1 cellular context compared by ENCODE assay signal in the genomic region with DNA sequence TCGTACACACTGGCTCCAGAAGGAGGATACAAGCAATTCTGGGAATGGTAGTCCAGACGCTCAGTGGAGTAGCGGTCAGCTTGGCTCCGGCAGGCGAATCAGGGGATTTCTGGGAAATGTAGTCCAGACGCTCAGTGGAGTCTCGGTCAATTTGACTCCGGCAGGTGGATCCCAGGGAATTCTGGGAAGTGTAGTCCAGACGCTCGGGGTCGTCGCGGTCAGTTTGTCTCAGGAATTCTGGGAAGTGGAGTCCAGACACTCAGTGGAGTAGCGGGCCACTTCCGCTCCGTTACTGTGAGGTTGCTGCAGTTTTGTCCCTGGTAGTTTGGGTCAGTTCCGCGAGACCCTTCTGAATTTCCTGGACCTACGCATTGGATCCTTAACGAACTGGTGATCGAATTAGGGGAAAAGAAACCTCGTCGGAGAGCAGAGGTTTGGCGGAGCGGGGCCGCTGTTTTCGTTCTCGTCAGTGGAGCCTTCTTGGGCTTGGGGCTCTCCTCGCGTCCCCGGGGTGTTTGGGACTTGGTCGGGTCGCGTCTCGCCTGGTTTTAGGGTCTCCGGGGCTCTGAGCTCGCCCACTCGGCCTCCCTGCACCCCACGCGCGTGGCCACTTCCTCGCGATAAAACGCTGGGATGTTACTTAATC.
TF ChIP-seq lines count a peak whose summit lies in the region.

Gene ZNF225 (plus strand): TSS at position 262 of the 646 bp plus-strand sequence. CDS start 2,429 bp downstream, outside the sequence.

TF ChIP-seq in HepG2, 621 proteins besides CTCF, POLR2A, EP300 and RAD21 (continued from another document and continues in another):
- no peak for TF ChIP-seq KDM4B (CRISPR knock-in tag; IDR thresholded peaks at IDR 0.05)
- peak; percentile 73; the same call in 1 of the 2 replicates for TF ChIP-seq ZGPAT (CRISPR knock-in tag; IDR thresholded peaks at IDR 0.05)
- TF ChIP-seq KLF11 (CRISPR knock-in tag; IDR thresholded peaks at IDR 0.05), result no peak
- TF ChIP-seq, protein P1, sequence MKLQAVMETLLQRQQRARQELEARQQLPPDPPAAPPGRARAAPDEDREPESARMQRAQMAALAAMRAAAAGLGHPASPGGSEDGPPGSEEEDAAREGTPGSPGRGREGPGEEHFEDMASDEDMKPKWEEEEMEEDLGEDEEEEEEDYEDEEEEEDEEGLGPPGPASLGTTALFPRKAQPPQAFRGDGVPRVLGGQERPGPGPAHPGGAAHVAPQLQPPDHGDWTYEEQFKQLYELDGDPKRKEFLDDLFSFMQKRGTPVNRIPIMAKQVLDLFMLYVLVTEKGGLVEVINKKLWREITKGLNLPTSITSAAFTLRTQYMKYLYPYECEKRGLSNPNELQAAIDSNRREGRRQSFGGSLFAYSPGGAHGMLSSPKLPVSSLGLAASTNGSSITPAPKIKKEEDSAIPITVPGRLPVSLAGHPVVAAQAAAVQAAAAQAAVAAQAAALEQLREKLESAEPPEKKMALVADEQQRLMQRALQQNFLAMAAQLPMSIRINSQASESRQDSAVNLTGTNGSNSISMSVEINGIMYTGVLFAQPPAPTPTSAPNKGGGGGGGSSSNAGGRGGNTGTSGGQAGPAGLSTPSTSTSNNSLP (IDR thresholded peaks at IDR 0.05; ENCODE audit: low read depth, low read length), result no peak
- TF ChIP-seq ADNP (CRISPR knock-in tag; IDR thresholded peaks at IDR 0.05), result no peak
- no peak for TF ChIP-seq ATAD3A (CRISPR knock-in tag; IDR thresholded peaks at IDR 0.05)
- TF ChIP-seq NCOR1 (IDR thresholded peaks at IDR 0.05; ENCODE audit: borderline replicate concordance, low read length), result peak; percentile 44; the same call in 1 of the 2 replicates
- TF ChIP-seq ZMYM4 (CRISPR knock-in tag; IDR thresholded peaks at IDR 0.05), result peak; percentile 50
- no peak for TF ChIP-seq ZBTB21 (CRISPR knock-in tag; IDR thresholded peaks at IDR 0.05)
- peak; percentile 65 for TF ChIP-seq KMT2A (CRISPR knock-in tag; IDR thresholded peaks at IDR 0.05)
- TF ChIP-seq CEBPG (CRISPR knock-in tag; IDR thresholded peaks at IDR 0.05), result no peak; the same call in 1 of the 2 replicates
- TF ChIP-seq ZSCAN9 (CRISPR knock-in tag; IDR thresholded peaks at IDR 0.05; ENCODE audit: borderline replicate concordance), result peak; percentile 26; the same call in 1 of the 2 replicates
- TF ChIP-seq, protein P2, sequence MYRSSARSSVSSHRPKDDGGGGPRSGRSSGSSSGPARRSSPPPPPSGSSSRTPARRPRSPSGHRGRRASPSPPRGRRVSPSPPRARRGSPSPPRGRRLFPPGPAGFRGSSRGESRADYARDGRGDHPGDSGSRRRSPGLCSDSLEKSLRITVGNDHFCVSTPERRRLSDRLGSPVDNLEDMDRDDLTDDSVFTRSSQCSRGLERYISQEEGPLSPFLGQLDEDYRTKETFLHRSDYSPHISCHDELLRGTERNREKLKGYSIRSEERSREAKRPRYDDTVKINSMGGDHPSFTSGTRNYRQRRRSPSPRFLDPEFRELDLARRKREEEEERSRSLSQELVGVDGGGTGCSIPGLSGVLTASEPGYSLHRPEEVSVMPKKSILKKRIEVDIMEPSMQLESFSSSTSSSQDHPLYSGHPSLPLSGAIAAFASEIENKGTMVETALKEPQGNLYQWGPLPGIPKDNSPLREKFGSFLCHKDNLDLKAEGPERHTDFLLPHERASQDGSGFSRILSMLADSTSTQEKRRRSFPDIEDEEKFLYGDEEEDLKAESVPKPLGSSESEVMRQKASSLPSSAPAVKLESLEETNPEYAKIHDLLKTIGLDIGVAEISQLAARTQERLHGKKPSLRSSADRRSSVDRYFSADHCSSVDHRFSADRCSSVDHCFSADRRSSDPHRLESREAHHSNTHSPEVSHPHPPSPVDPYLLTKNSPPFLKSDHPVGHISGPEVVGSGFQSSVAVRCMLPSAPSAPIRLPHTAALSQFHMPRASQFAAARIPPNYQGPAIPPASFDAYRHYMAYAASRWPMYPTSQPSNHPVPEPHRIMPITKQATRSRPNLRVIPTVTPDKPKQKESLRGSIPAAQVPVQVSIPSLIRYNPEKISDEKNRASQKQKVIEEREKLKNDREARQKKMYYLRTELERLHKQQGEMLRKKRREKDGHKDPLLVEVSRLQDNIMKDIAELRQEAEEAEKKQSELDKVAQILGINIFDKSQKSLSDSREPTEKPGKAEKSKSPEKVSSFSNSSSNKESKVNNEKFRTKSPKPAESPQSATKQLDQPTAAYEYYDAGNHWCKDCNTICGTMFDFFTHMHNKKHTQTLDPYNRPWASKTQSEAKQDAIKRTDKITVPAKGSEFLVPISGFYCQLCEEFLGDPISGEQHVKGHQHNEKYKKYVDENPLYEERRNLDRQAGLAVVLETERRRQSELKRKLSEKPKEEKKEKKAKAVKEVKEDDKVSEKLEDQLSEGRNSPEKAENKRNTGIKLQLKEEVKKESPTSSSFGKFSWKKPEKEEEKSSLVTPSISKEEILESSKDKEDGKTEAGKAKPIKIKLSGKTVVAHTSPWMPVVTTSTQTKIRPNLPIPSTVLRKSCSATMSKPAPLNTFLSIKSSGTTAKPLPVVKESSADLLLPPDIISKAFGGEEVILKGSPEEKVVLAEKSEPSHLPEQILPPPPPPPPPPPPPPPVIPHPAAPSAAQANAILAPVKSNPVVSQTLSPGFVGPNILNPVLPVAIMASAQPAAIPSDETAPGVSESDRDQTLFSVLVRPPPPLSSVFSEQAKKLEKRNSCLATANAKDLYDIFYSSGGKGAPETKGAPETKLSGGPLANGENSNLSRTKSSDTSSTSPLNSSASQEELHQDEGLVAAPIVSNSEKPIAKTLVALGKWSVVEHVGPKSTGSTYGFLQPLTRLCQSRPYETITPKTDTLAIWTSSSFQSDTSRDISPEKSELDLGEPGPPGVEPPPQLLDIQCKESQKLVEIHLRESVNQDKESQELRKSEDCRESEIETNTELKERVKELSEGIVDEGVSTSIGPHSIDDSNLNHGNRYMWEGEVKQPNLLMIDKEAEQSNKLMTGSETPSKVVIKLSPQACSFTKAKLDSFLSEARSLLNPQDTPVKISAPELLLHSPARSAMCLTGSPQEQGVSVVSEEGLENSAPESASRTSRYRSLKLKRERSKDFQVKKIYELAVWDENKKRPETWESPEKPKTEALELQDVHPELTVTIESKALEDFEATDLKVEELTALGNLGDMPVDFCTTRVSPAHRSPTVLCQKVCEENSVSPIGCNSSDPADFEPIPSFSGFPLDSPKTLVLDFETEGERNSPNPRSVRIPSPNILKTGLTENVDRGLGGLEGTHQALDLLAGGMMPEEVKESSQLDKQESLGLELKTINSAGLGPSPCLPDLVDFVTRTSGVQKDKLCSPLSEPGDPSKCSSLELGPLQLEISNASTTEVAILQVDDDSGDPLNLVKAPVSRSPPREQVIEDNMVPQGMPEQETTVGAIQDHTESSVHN (CRISPR knock-in tag; IDR thresholded peaks at IDR 0.05), result peak; percentile 55; the same call in 1 of the 2 replicates
- TF ChIP-seq, protein P3, sequence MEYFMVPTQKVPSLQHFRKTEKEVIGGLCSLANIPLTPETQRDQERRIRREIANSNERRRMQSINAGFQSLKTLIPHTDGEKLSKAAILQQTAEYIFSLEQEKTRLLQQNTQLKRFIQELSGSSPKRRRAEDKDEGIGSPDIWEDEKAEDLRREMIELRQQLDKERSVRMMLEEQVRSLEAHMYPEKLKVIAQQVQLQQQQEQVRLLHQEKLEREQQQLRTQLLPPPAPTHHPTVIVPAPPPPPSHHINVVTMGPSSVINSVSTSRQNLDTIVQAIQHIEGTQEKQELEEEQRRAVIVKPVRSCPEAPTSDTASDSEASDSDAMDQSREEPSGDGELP (IDR thresholded peaks at IDR 0.05; ENCODE audit: borderline replicate concordance, low read depth), result peak; percentile 63; the same call in 1 of the 2 replicates
- no peak for TF ChIP-seq NFIB (CRISPR knock-in tag; IDR thresholded peaks at IDR 0.05; ENCODE audit: borderline replicate concordance)
- TF ChIP-seq, protein P4, sequence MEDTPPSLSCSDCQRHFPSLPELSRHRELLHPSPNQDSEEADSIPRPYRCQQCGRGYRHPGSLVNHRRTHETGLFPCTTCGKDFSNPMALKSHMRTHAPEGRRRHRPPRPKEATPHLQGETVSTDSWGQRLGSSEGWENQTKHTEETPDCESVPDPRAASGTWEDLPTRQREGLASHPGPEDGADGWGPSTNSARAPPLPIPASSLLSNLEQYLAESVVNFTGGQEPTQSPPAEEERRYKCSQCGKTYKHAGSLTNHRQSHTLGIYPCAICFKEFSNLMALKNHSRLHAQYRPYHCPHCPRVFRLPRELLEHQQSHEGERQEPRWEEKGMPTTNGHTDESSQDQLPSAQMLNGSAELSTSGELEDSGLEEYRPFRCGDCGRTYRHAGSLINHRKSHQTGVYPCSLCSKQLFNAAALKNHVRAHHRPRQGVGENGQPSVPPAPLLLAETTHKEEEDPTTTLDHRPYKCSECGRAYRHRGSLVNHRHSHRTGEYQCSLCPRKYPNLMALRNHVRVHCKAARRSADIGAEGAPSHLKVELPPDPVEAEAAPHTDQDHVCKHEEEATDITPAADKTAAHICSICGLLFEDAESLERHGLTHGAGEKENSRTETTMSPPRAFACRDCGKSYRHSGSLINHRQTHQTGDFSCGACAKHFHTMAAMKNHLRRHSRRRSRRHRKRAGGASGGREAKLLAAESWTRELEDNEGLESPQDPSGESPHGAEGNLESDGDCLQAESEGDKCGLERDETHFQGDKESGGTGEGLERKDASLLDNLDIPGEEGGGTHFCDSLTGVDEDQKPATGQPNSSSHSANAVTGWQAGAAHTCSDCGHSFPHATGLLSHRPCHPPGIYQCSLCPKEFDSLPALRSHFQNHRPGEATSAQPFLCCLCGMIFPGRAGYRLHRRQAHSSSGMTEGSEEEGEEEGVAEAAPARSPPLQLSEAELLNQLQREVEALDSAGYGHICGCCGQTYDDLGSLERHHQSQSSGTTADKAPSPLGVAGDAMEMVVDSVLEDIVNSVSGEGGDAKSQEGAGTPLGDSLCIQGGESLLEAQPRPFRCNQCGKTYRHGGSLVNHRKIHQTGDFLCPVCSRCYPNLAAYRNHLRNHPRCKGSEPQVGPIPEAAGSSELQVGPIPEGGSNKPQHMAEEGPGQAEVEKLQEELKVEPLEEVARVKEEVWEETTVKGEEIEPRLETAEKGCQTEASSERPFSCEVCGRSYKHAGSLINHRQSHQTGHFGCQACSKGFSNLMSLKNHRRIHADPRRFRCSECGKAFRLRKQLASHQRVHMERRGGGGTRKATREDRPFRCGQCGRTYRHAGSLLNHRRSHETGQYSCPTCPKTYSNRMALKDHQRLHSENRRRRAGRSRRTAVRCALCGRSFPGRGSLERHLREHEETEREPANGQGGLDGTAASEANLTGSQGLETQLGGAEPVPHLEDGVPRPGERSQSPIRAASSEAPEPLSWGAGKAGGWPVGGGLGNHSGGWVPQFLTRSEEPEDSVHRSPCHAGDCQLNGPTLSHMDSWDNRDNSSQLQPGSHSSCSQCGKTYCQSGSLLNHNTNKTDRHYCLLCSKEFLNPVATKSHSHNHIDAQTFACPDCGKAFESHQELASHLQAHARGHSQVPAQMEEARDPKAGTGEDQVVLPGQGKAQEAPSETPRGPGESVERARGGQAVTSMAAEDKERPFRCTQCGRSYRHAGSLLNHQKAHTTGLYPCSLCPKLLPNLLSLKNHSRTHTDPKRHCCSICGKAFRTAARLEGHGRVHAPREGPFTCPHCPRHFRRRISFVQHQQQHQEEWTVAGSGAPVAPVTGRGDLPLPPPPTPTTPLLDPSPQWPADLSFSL (CRISPR knock-in tag; IDR thresholded peaks at IDR 0.05), result no peak
- 0 out of 2 replicates have a peak, but pooled peaks have one; percentile 31 for TF ChIP-seq ZNF784 (CRISPR knock-in tag; IDR thresholded peaks at IDR 0.05; ENCODE audit: borderline replicate concordance)
- peak; percentile 93 for TF ChIP-seq SAP130 (CRISPR knock-in tag; IDR thresholded peaks at IDR 0.05; ENCODE audit: low read depth)
- TF ChIP-seq KLF6 (CRISPR knock-in tag; IDR thresholded peaks at IDR 0.05), result no peak
- TF ChIP-seq ZFY (CRISPR knock-in tag; IDR thresholded peaks at IDR 0.05), result peak; percentile 77
- no peak for TF ChIP-seq PRPF4 (IDR thresholded peaks at IDR 0.05; ENCODE audit: low read depth, low read length, poor library complexity, severe bottlenecking)
- peak; percentile 77; the same call in 1 of the 2 replicates for TF ChIP-seq YEATS2 (CRISPR knock-in tag; IDR thresholded peaks at IDR 0.05; ENCODE audit: borderline replicate concordance)
- TF ChIP-seq ARID4A (CRISPR knock-in tag; IDR thresholded peaks at IDR 0.05; ENCODE audit: borderline replicate concordance), result peak; percentile 95; the same call in 1 of the 2 replicates
- TF ChIP-seq ZEB1 (IDR thresholded peaks at IDR 0.05; ENCODE audit: insufficient replicate concordance, low read depth), result peak; percentile 79
- peak; percentile 89 for TF ChIP-seq POLR2AphosphoS5 (IDR thresholded peaks at IDR 0.05; ENCODE audit: low read depth, low read length)
